Comparison of ENCODE assay signal across 29 cellular contexts in the genomic region with DNA sequence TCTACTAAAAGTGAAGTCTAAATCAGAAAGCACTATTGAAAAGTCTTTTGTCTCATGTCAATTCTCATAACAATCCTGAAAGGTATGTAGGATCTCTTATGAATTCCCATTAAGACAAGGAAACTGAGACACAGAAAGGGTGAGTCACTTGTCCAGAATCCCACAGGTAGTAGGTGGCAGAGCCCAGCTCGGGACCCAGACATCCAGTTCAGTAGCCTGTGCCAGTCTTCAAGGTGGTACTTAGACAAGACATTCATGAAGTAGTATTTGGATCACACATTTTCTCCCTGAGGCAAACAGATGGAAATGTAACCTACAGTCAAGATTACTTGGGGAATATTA. TPM values are rescaled to one million over a fixed set of nuclear protein-coding genes. Genes with fewer than 3 reads are reported as not detected.
DNase-seq lines count a peak whose midpoint lies in the region; ATAC-seq, FAIRE-seq and TF ChIP-seq lines count a peak whose summit lies in the region.
"Had no signal": no experiment of that assay in that cellular context is flagged by ENCODE, and none has a peak within 500 bp of the region (broad histone marks: within the 10 kb centered on the region; RNA-seq: fewer than 3 reads in every experiment).

No MANE protein-coding gene starts in this region.

- H3K9me3 Mint-ChIP-seq in Caco-2 (ENCODE audit: unreplicated experiment), result no peaks in the 10 kb centered on the region
- H3K9me3 Mint-ChIP-seq: CD4-positive, alpha-beta memory T cell; HFFc6 had no signal

- ATAC-seq in HG03432 (IDR thresholded peaks at IDR 0.05; ENCODE audit: unreplicated experiment), result peak; percentile 20
- peak; percentile 28 for ATAC-seq in foreskin keratinocyte
- no peak for ATAC-seq in heart right ventricle

- no peak overlapping the region for H3K4me3 Mint-ChIP-seq in Caco-2 (ENCODE audit: unreplicated experiment)
- H3K4me3 Mint-ChIP-seq: CD4-positive, alpha-beta memory T cell; HFFc6 had no signal

- peak overlapping the region; percentile 23 for H3K27ac Mint-ChIP-seq in Caco-2 (ENCODE audit: unreplicated experiment)
- H3K27ac Mint-ChIP-seq: CD4-positive, alpha-beta memory T cell; HFFc6 had no signal

- H3K27me3 Mint-ChIP-seq in Caco-2 (ENCODE audit: insufficient read depth, unreplicated experiment), result no peaks in the 10 kb centered on the region
- H3K27me3 Mint-ChIP-seq: CD4-positive, alpha-beta memory T cell had no signal

- H3K4me3 ChIP-seq in Caco-2 (ENCODE audit: low read depth, low read length), result no peak overlapping the region
- H3K4me3 ChIP-seq in small intestine (ENCODE audit: low read depth in 1 of 2, low read length in 2 of 2), result no peak overlapping the region
- no peak overlapping the region for H3K4me3 ChIP-seq in coronary artery
- no peak overlapping the region for H3K4me3 ChIP-seq in heart right ventricle
- H3K4me3 ChIP-seq: HAP-1 had no signal

- H3K9me3 ChIP-seq in Caco-2, result no peaks in the 10 kb centered on the region
- H3K9me3 ChIP-seq in small intestine (ENCODE audit: control insufficient read depth, low read depth), result no peaks in the 10 kb centered on the region
- no peaks in the 10 kb centered on the region for H3K9me3 ChIP-seq in heart right ventricle
- H3K9me3 ChIP-seq: HAP-1, SK-N-SH had no signal

- POLR2A ChIA-PET in Caco-2 (lab: Charles Lee), result no interaction called here

- CTCF ChIA-PET in Caco-2 (lab: Charles Lee), result no interaction called here

- TF ChIP-seq CTCF in Caco-2 (IDR thresholded peaks at IDR 0.05; ENCODE audit: insufficient read depth in 1 of 2, low read depth in 1 of 2, low read length in 1 of 2, severe bottlenecking in 1 of 2, unreplicated experiment in 1 of 2) (no peak), foreskin keratinocyte (conservative IDR thresholded peaks at IDR 0.05) (no peak), coronary artery (IDR thresholded peaks at IDR 0.05) (no peak), heart right ventricle (IDR thresholded peaks at IDR 0.05) (no peak)

- H3K4me1 ChIP-seq in Caco-2 (peaks cover 19% of the 10 kb centered on the region), foreskin keratinocyte (no peaks in the 10 kb centered on the region), small intestine (ENCODE audit: control insufficient read depth in 2 of 2, insufficient read depth in 1 of 2, low read depth in 1 of 2, low read length in 1 of 2) (peaks cover 2 to 12% of the 10 kb centered on the region in 2 donors), heart right ventricle (no peaks in the 10 kb centered on the region)
- H3K4me1 ChIP-seq: HAP-1 had no signal

- H3K27ac ChIP-seq in foreskin keratinocyte (no peak overlapping the region), small intestine (ENCODE audit: low read depth in 1 of 2, low read length in 1 of 2) (peak overlapping the region; percentile 51 to 67), coronary artery (no peak overlapping the region), heart right ventricle (no peak overlapping the region)
- H3K27ac ChIP-seq: KMS-11 had no signal

- H3K36me3 ChIP-seq in Caco-2 (ENCODE audit: control insufficient read depth, insufficient read depth, low read length) (no peaks in the 10 kb centered on the region), small intestine (ENCODE audit: control insufficient read depth in 2 of 2, insufficient read depth in 2 of 2, low read length in 2 of 2) (no peaks in the 10 kb centered on the region), heart right ventricle (no peaks in the 10 kb centered on the region)
- H3K36me3 ChIP-seq: HAP-1 had no signal

- no peak for FAIRE-seq in small intestine (lab: Jason Lieb, UNC)
- FAIRE-seq in GM19239 (lab: Jason Lieb, UNC), result no peak
- FAIRE-seq: A204.1, GM12892 had no signal

- H3K4me1 Mint-ChIP-seq in Caco-2 (ENCODE audit: low read depth, unreplicated experiment), result peaks cover 9% of the 10 kb centered on the region
- H3K4me1 Mint-ChIP-seq: CD4-positive, alpha-beta memory T cell had no signal

- no peaks in the 10 kb centered on the region for H3K36me3 Mint-ChIP-seq in Caco-2 (ENCODE audit: insufficient read depth, unreplicated experiment)
- H3K36me3 Mint-ChIP-seq: CD4-positive, alpha-beta memory T cell had no signal

- DNase-seq in Caco-2 (no peak), foreskin keratinocyte (no peak), small intestine (no peak), coronary artery (ENCODE audit: low spot score) (no peak), heart right ventricle (no peak), GM19239 (ENCODE audit: insufficient read length, low spot score) (no peak), HuH-7 (ENCODE audit: low spot score) (no peak)
- DNase-seq: C1 segment of cervical spinal cord; CD4-positive, alpha-beta memory T cell; COR-L47; DMS 273 treated with DMSO at 0.1 percent for 48 hours; DND-41; GOT3; HFFc6; IMR-90; NCI-H1092; NCI-H1417 treated with DMSO at 0.1 percent for 48 hours; NCI-H187; NCI-H2081 treated with DMSO at 0.1 percent for 48 hours; NCI-H2171; NCI-H226; NCI-H510A treated with DMSO at 0.1 percent for 48 hours; NCI-H774; SK-N-SH had no signal

- BruUV-seq in Caco-2 (replicated peaks; lab: Mats Ljungman, UMichigan), result no TSS peak

- intact Hi-C loops in Caco-2 (cut with micrococcal nuclease; ENCODE audit: unreplicated experiment), result no loop called here
- intact Hi-C loops in heart right ventricle (cut with DNase I), result no loop called here

- WGBS in small intestine, 3 donors, result 29 to 61% (median 36%) methylated on average over 1 of the region's 1 CpG
- WGBS in heart right ventricle, 2 donors, result 93 to 100% methylated on average over 1 of the region's 1 CpG

- H3K27me3 ChIP-seq in Caco-2 (replicated peaks; ENCODE audit: control insufficient read depth, insufficient read depth, low read length), result no peaks in the 10 kb centered on the region
- no peaks in the 10 kb centered on the region for H3K27me3 ChIP-seq in foreskin keratinocyte
- H3K27me3 ChIP-seq in small intestine (ENCODE audit: control insufficient read depth in 2 of 2, insufficient read depth in 2 of 2, low read length in 2 of 2), result no peaks in the 10 kb centered on the region
- H3K27me3 ChIP-seq in heart right ventricle, result peaks cover 0 to 3% (median 0%) of the 10 kb centered on the region in 7 donors

RNA-seq across cellular contexts. Expression of gene PARD3B, which starts 14.8 kb away (rescaled TPM):
- 66.5 and 68.9 TPM in 2 replicates for total RNA-seq in Caco-2 (2022)
- 1.5 and 1.7 TPM in 2 replicates for total RNA-seq in foreskin keratinocyte
- 0.18 and 0.21 TPM in 2 replicates for polyA plus RNA-seq in foreskin keratinocyte
- 1 to 10 TPM; 2.8 to 4.0 (median 3.2) TPM for polyA plus RNA-seq in small intestine
- total RNA-seq in heart right ventricle, result 10 to 100 TPM in 2 of 10 donors, 1 to 10 TPM in 8; 6.7 to 12.4 (median 8.9) TPM
- polyA plus RNA-seq in heart right ventricle, result 1 to 10 TPM in 1 of 2 donors, under 1 TPM in 1; 0.46 to 2.4 TPM

Comparison
In these comparisons a context has a peak if more than half of its experiments do, and no peak if none do; other contexts are left out.
1. ATAC-seq: peak in HG03432 (single experiment) and foreskin keratinocyte (single experiment); none in heart right ventricle (0 of 8).
2. H3K27ac ChIP-seq: peak in small intestine (2 of 2); none in foreskin keratinocyte (single experiment), coronary artery (0 of 2) and heart right ventricle (0 of 10).